ENCODE assay signal across 8 cellular contexts in genomic region chr16:77722315-77723107, GRCh38. TPM values are rescaled to one million over a fixed set of nuclear protein-coding genes. Genes with fewer than 3 reads are reported as not detected.
DNase-seq lines count a peak whose midpoint lies in the region; TF ChIP-seq lines count a peak whose summit lies in the region.

Gene NUDT7, plus strand, starts transcription at chr16:77722514. Its CDS starts 69 bp downstream, at chr16:77722583.

- H3K36me3 ChIP-seq in ES-I3 (ENCODE audit: insufficient read depth, low read length) (0 out of 2 replicates have a peak, but pooled peaks cover 3% of the 10 kb centered on the region), stomach (peaks cover 0 to 18% (median 9%) of the 10 kb centered on the region in 4 donors)

- 0 to 2% (median 1%) methylated on average over 44 to 55 of the region's 55 CpGs for WGBS in stomach, 5 donors

- H3K9me3 Mint-ChIP-seq in neural crest cell, result peaks cover 3% of the 10 kb centered on the region

- no peak for TF ChIP-seq EP300 in stomach (IDR thresholded peaks at IDR 0.05)

- peak within 1 kb of the TSS; percentile 71 to 94 for H3K4me3 ChIP-seq in foreskin fibroblast (ENCODE audit: low read depth in 1 of 2, low read length in 2 of 2)
- H3K4me3 ChIP-seq in stomach, result peak within 1 kb of the TSS; percentile 66 to 81 (median 70)

- TF ChIP-seq CTCF in LNCAP (IDR thresholded peaks at IDR 0.05) (peak; percentile 25; the same call in 1 of the 2 replicates), foreskin fibroblast (IDR thresholded peaks at IDR 0.05; ENCODE audit: low read depth, low read length) (no peak), neural crest cell (conservative IDR thresholded peaks at IDR 0.05) (no peak), stomach (IDR thresholded peaks at IDR 0.05) (no peak)

- peak; percentile 86 for DNase-seq in GOT3 (lab: John Stamatoyannopoulos, UW)
- DNase-seq in RPMI8226, result peak; percentile 95
- DNase-seq in activated gamma-delta T cell (lab: John Stamatoyannopoulos, UW), result peak; percentile 75
- DNase-seq in foreskin fibroblast, result peak; percentile 93 to 99
- peak; percentile 99 for DNase-seq in neural crest cell (ENCODE audit: low read depth, low spot score)
- DNase-seq in stomach, result peak; percentile 100

- H3K4me1 Mint-ChIP-seq in neural crest cell, result peaks cover 16% of the 10 kb centered on the region

- intact Hi-C loops in stomach (cut with DNase I; ENCODE audit: low total_unique reads), result no loop called here

- no peaks in the 10 kb centered on the region for H3K27me3 Mint-ChIP-seq in neural crest cell (ENCODE audit: low read depth)

- peak in 1 of 4 donors; percentile 38 for TF ChIP-seq POLR2A in stomach (IDR thresholded peaks at IDR 0.05)

- no peaks in the 10 kb centered on the region for H3K9me3 ChIP-seq in ES-I3 (ENCODE audit: control insufficient read depth, insufficient read depth, low read length)
- H3K9me3 ChIP-seq in stomach, result no peaks in the 10 kb centered on the region

- peak within 1 kb of the TSS; percentile 62 for H3K9ac ChIP-seq in ES-I3 (ENCODE audit: low read depth, low read length)

- peak within 1 kb of the TSS; percentile 59 to 94 (median 87) for H3K27ac ChIP-seq in stomach

- peaks cover 3% of the 10 kb centered on the region for H3K36me3 Mint-ChIP-seq in neural crest cell (ENCODE audit: low read depth)

- H3K27ac Mint-ChIP-seq in neural crest cell (ENCODE audit: unreplicated experiment), result peak within 1 kb of the TSS; percentile 93

- peak within 1 kb of the TSS; percentile 88 for H3K4me3 Mint-ChIP-seq in neural crest cell

- H3K4me1 ChIP-seq in ES-I3 (ENCODE audit: insufficient read depth, low read length) (0 out of 2 replicates have a peak, but pooled peaks cover 3% of the 10 kb centered on the region), stomach (peaks cover 0 to 18% (median 14%) of the 10 kb centered on the region in 4 donors)

- H3K27me3 ChIP-seq in stomach, result no peaks in the 10 kb centered on the region

RNA-seq across cellular contexts. Expression of gene NUDT7, which starts in this region (rescaled TPM):
- total RNA-seq in neural crest cell, result 4.7 TPM in 2 replicates
- 1 to 10 TPM in 3 of 5 donors, not detected in 2; 2.2 to 4.0 (median 3.2) TPM for total RNA-seq in stomach
- polyA plus RNA-seq in stomach, result 10 to 100 TPM in 2 of 3 donors, 1 to 10 TPM in 1; 9.5 to 14.0 (median 12.0) TPM

Comparison
In these comparisons a context has a peak if more than half of its experiments do, and no peak if none do; other contexts are left out.
1. Peak in every context shown above with its lines: DNase-seq, H3K4me3 ChIP-seq and H3K27ac ChIP-seq.